ENCODE assay signal across 8 cellular contexts in genomic region chr14:65824285-65824977, GRCh38.
DNase-seq lines count a peak whose midpoint lies in the region; TF ChIP-seq lines count a peak whose summit lies in the region.

No MANE protein-coding gene starts in this region.

- no peaks in the 10 kb centered on the region for H3K9me3 Mint-ChIP-seq in neural crest cell

- no peak overlapping the region for H3K27ac Mint-ChIP-seq in neural crest cell (ENCODE audit: unreplicated experiment)

- TF ChIP-seq POLR2A in esophagus muscularis mucosa (IDR thresholded peaks at IDR 0.05; ENCODE audit: low read depth): no peak
- TF ChIP-seq POLR2A in suprapubic skin (IDR thresholded peaks at IDR 0.05): no peak

- intact Hi-C loops in esophagus muscularis mucosa (cut with DNase I): loop anchor here (1.0 to 10.0 kb wide), 3 partner anchors 413 to 840 kb away; partner anchors contain the start of gene FNTB

- H3K27ac ChIP-seq in esophagus muscularis mucosa (replicated peaks in 1 of 4) (no peak overlapping the region), suprapubic skin (no peak overlapping the region)

- peak; percentile 31 for DNase-seq in A172 (ENCODE audit: low spot score)
- DNase-seq in HS-27A (ENCODE audit: low read depth): peak; percentile 17
- DNase-seq in NOMO-1 (lab: John Stamatoyannopoulos, UW; ENCODE audit: unreplicated experiment in 2 of 2): peak; percentile 36 to 63
- peak; percentile 31 for DNase-seq in activated T-cell treated with anti-CD3 and anti-CD28 coated beads for 1 hour (ENCODE audit: low read depth)
- no peak for DNase-seq in esophagus muscularis mucosa (ENCODE audit: extremely low spot score)
- peak; percentile 67 for DNase-seq in neural crest cell (ENCODE audit: low read depth, low spot score)
- DNase-seq in suprapubic skin (ENCODE audit: low spot score in 2 of 2): no peak

- H3K36me3 Mint-ChIP-seq in neural crest cell (ENCODE audit: low read depth): no peaks in the 10 kb centered on the region

- H3K27me3 ChIP-seq in esophagus muscularis mucosa (peaks cover 0 to 28% (median 0%) of the 10 kb centered on the region in 4 donors), suprapubic skin (no peaks in the 10 kb centered on the region)

- H3K4me1 ChIP-seq in esophagus muscularis mucosa (no peaks in the 10 kb centered on the region), suprapubic skin (no peaks in the 10 kb centered on the region)

- peaks cover 16% of the 10 kb centered on the region for H3K4me1 Mint-ChIP-seq in neural crest cell

- no peak overlapping the region for H3K4me3 Mint-ChIP-seq in neural crest cell

- no peak overlapping the region for H3K4me3 ChIP-seq in GM12875 (ENCODE audit: low read depth, low read length)
- H3K4me3 ChIP-seq in esophagus muscularis mucosa: no peak overlapping the region
- H3K4me3 ChIP-seq in suprapubic skin: no peak overlapping the region

- H3K27me3 Mint-ChIP-seq in neural crest cell (ENCODE audit: low read depth): peaks cover 9% of the 10 kb centered on the region

- H3K36me3 ChIP-seq in esophagus muscularis mucosa (no peaks in the 10 kb centered on the region), suprapubic skin (no peaks in the 10 kb centered on the region)

- TF ChIP-seq CTCF in GM12875 (IDR thresholded peaks at IDR 0.05; ENCODE audit: borderline replicate concordance, insufficient read depth, low read depth, low read length): peak; percentile 85
- peak; percentile 83 to 96 (median 91) for TF ChIP-seq CTCF in esophagus muscularis mucosa (IDR thresholded peaks at IDR 0.05)
- peak; percentile 99 for TF ChIP-seq CTCF in neural crest cell (conservative IDR thresholded peaks at IDR 0.05)
- peak; percentile 82 to 94 for TF ChIP-seq CTCF in suprapubic skin (IDR thresholded peaks at IDR 0.05)

- H3K9me3 ChIP-seq in esophagus muscularis mucosa: no peaks in the 10 kb centered on the region
- no peaks in the 10 kb centered on the region for H3K9me3 ChIP-seq in suprapubic skin

- WGBS in esophagus muscularis mucosa: 26% methylated on average over 4 of the region's 4 CpGs
- WGBS in suprapubic skin: 27% methylated on average over 4 of the region's 4 CpGs

- TF ChIP-seq EP300 in esophagus muscularis mucosa (IDR thresholded peaks at IDR 0.05) (no peak), suprapubic skin (IDR thresholded peaks at IDR 0.05) (no peak)

Comparison
In these comparisons a context has a peak if more than half of its experiments do, and no peak if none do; other contexts are left out.
1. DNase-seq: peak in A172 (single experiment), HS-27A (single experiment), NOMO-1 (2 of 2), activated T-cell treated with anti-CD3 and anti-CD28 coated beads for 1 hour (single experiment) and neural crest cell (single experiment); none in esophagus muscularis mucosa (single experiment) and suprapubic skin (0 of 2).
2. Peak in every context shown above with its lines, with median percentiles within 50 percentile points of each other: CTCF ChIP-seq.